ENCODE assay signal across 6 cellular contexts in the genomic region with DNA sequence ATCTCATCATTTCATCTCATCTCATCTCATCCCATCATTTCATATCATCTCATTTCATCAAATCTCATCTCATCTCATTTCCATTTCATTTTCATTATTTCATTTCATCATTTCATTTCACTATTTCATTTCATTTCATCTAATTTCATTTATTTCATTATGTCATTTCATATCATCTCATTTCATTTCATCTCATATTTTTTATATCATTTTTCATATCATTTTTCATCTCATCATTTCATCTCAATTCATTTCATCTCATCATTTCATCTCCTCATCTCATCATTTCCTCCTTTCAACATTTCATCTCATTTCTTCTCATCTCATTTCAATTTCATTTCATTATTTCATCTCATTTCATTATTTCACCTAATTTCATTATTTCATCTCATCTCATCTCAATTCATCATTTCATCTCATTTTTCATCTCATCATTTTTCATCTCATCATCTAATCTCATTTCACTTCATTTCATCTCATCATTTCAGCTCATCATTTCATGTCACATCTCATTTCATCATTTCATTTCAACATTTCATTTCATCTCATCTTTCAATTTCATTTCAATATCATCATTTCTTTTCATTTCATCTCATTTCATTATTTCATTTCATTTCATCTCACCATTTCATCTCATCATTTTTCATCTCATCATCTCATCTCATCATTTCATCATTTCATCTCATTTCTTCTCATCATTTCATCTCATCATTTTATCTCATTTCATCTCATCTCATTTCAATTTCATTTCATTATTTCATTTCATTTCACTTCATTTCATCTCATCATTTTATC. TPM values are rescaled to one million over a fixed set of nuclear protein-coding genes. Genes with fewer than 3 reads are reported as not detected.
"Had no signal": no experiment of that assay in that cellular context is flagged by ENCODE, and none has a peak within 500 bp of the region (broad histone marks: within the 10 kb centered on the region; RNA-seq: fewer than 3 reads in every experiment).

No MANE protein-coding gene starts in this region.

RNA-seq across cellular contexts. Expression of a gene that starts 40.6 kb away (rescaled TPM):
- total RNA-seq: M059J, PC-9, Peyer's patch, Right ventricle myocardium superior, SJSA1 had no signal
- polyA plus RNA-seq: SK-N-SH had no signal
